ENCODE assay signal across 14 cellular contexts in the genomic region with DNA sequence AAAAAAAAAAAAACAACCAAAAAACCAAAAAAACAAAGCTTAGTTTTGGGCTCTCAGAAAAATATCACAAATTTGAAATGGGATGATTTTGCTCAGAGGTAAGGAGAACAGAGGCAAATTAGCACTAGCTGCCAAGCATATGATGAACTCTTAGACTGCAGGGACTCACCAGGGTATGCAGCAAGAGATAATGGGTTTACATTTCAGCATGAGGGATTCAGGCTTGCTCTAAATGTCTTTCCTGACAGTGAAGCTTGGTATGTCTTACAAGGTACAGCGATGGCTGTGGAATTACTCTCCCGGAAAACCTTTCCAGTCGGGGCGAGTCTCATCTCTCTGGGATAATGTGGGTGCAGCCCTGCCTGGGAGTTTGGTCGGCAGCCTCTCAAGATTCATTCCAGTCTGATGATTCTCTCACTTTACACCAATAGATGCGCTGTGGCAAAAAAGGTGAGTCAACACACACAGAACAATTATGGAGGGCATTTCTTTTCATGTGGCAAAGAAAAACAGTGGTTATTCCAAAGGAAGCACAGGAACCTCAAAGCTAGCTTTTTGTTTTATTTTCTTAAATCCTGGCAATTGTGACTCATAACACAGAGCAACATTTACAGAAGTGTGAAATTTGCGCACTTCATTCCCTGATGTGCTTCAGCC.
DNase-seq lines count a peak whose midpoint lies in the region; ATAC-seq, FAIRE-seq and TF ChIP-seq lines count a peak whose summit lies in the region.
"Had no signal": no experiment of that assay in that cellular context is flagged by ENCODE, and none has a peak within 500 bp of the region (broad histone marks: within the 10 kb centered on the region; RNA-seq: fewer than 3 reads in every experiment).

No MANE protein-coding gene starts in this region.

- H3K9me3 Mint-ChIP-seq in stimulated activated effector memory CD8-positive, alpha-beta T cell treated with anti-CD3 and anti-CD28 coated beads, Interleukin-12 subunit alpha, Interleukin-12 subunit beta, amount 100 ng/mL, for 72 hours, result no peaks in the 10 kb centered on the region
- H3K9me3 Mint-ChIP-seq: activated naive CD8-positive, alpha-beta T cell treated with anti-CD3 and anti-CD28 coated beads, Interleukin-2, amount 10 ng/mL, durations not matched to agents 7 days and 5 days had no signal

- no peak overlapping the region for H3K27ac Mint-ChIP-seq in stimulated activated effector memory CD8-positive, alpha-beta T cell treated with anti-CD3 and anti-CD28 coated beads, Interleukin-12 subunit alpha, Interleukin-12 subunit beta, amount 100 ng/mL, for 72 hours
- H3K27ac Mint-ChIP-seq: activated naive CD8-positive, alpha-beta T cell treated with anti-CD3 and anti-CD28 coated beads, Interleukin-2, amount 10 ng/mL, durations not matched to agents 7 days and 5 days had no signal

- no peaks in the 10 kb centered on the region for H3K36me3 Mint-ChIP-seq in stimulated activated effector memory CD8-positive, alpha-beta T cell treated with anti-CD3 and anti-CD28 coated beads, Interleukin-12 subunit alpha, Interleukin-12 subunit beta, amount 100 ng/mL, for 72 hours

- FAIRE-seq in GM19239 (lab: Jason Lieb, UNC), result no peak

- TF ChIP-seq CTCF in WI38 (IDR thresholded peaks at IDR 0.05; ENCODE audit: low read depth, low read length), result no peak

- H3K4me3 Mint-ChIP-seq in stimulated activated effector memory CD8-positive, alpha-beta T cell treated with anti-CD3 and anti-CD28 coated beads, Interleukin-12 subunit alpha, Interleukin-12 subunit beta, amount 100 ng/mL, for 72 hours, result no peak overlapping the region
- H3K4me3 Mint-ChIP-seq: activated naive CD8-positive, alpha-beta T cell treated with anti-CD3 and anti-CD28 coated beads, Interleukin-2, amount 10 ng/mL, durations not matched to agents 7 days and 5 days had no signal

- no peak for ATAC-seq in stimulated activated effector memory CD8-positive, alpha-beta T cell treated with anti-CD3 and anti-CD28 coated beads, Interleukin-12 subunit alpha, Interleukin-12 subunit beta, amount 100 ng/mL, for 72 hours
- no peak for ATAC-seq in GM19324 (IDR thresholded peaks at IDR 0.05; ENCODE audit: low FRiP score, unreplicated experiment)
- ATAC-seq: gastroesophageal sphincter had no signal

- peak; percentile 58 for DNase-seq in DMS 273 (lab: John Stamatoyannopoulos, UW; ENCODE audit: unreplicated experiment)
- DNase-seq in DMS 273 treated with DMSO at 0.1 percent for 48 hours (lab: John Stamatoyannopoulos, UW), result no peak
- DNase-seq in glomerular endothelial cell (ENCODE audit: extremely low read depth, low read depth, low spot score), result peak; percentile 25
- DNase-seq in stromal cell of bone marrow (ENCODE audit: low read depth), result peak; percentile 58
- DNase-seq in GM19239 (ENCODE audit: insufficient read length, low spot score), result no peak
- no peak for DNase-seq in stimulated activated effector memory CD8-positive, alpha-beta T cell treated with anti-CD3 and anti-CD28 coated beads, Interleukin-12 subunit alpha, Interleukin-12 subunit beta, amount 100 ng/mL, for 72 hours (ENCODE audit: low spot score in 2 of 2)
- DNase-seq: activated CD4-positive, alpha-beta T cell treated with anti-CD3 and anti-CD28 coated beads for 48 hours; activated naive CD8-positive, alpha-beta T cell treated with anti-CD3 and anti-CD28 coated beads, Interleukin-2, amount 10 ng/mL, durations not matched to agents 7 days and 5 days; midbrain; stimulated activated CD4-positive, alpha-beta T cell treated with anti-CD3 and anti-CD28 coated beads, Interleukin-2, amount 100 ng/mL, for 24 hours; testis had no signal

- peaks cover 10% of the 10 kb centered on the region for H3K4me1 Mint-ChIP-seq in stimulated activated effector memory CD8-positive, alpha-beta T cell treated with anti-CD3 and anti-CD28 coated beads, Interleukin-12 subunit alpha, Interleukin-12 subunit beta, amount 100 ng/mL, for 72 hours

- peak overlapping the region; percentile 0; the same call in 1 of the 2 replicates for H3K4me3 ChIP-seq in WI38 (ENCODE audit: low read depth, low read length)
- H3K4me3 ChIP-seq: gastroesophageal sphincter, testis had no signal

Comparison
In these comparisons a context has a peak if more than half of its experiments do, and no peak if none do; other contexts are left out.
1. DNase-seq: peak in DMS 273 (single experiment), glomerular endothelial cell (single experiment) and stromal cell of bone marrow (single experiment); none in DMS 273 treated with DMSO at 0.1 percent for 48 hours (single experiment), GM19239 (single experiment) and stimulated activated effector memory CD8-positive, alpha-beta T cell treated with anti-CD3 and anti-CD28 coated beads, Interleukin-12 subunit alpha, Interleukin-12 subunit beta, amount 100 ng/mL, for 72 hours (0 of 2).